In the genomic region with DNA sequence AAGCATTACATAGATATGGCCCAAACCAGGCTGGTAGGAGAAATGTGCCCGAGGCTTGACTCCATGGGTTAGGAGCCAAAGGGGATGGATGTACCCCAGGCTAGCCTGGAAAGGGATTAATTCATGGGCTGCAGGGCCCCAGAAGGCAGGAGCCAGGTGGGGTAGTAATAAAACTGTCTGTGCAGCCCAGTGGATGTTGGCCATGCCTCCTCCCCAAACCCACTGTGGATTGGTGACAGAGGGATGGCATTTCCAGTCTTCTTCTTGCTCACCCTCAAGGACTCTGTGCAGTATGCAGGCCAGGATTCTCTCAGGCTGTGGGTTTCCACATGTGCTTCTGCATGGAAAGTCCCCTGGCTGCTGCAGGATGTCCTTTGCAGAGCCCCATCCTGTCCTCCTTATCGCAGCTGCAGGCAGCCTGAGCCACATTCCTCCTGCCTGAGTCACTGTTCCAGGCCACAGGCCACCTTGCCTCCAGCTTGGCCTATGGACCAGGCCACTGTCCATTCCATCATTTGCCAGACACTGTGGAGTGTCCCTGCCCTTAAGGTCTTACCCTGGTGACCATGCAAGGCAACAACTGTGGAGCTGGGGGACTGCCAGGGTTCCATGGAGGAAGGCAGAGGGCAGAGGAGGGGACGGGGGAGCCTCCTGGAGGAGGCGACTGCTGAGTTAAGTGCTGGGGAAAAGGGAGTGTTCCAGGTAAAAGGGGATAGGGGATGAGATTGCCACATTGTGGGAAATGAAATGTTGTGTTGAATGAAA, we compare ENCODE assay signal across 9 cellular contexts. TPM values are rescaled to one million over a fixed set of nuclear protein-coding genes. Genes with fewer than 3 reads are reported as not detected.
DNase-seq lines count a peak whose midpoint lies in the region; ATAC-seq and TF ChIP-seq lines count a peak whose summit lies in the region.
"Had no signal": no experiment of that assay in that cellular context is flagged by ENCODE, and none has a peak within 500 bp of the region (broad histone marks: within the 10 kb centered on the region; RNA-seq: fewer than 3 reads in every experiment).

No MANE protein-coding gene starts in this region.

- no peaks in the 10 kb centered on the region for H3K9me3 Mint-ChIP-seq in mesothelial cell of epicardium

- TF ChIP-seq POLR2A in gastrocnemius medialis (IDR thresholded peaks at IDR 0.05), result no peak

- DNase-seq in NCI-H146 (lab: John Stamatoyannopoulos, UW) (peak; percentile 14), NCI-H146 treated with DMSO at 0.1 percent for 48 hours (lab: John Stamatoyannopoulos, UW; ENCODE audit: unreplicated experiment) (no peak), Panc1 (ENCODE audit: low read depth, low spot score) (peak; percentile 39), foreskin fibroblast (peak; percentile 62 to 77), gastrocnemius medialis (no peak), WERI-Rb-1 (no peak), mesothelial cell of epicardium (ENCODE audit: low spot score in 2 of 2, unreplicated experiment in 2 of 2) (no peak)

- intact Hi-C loops in Panc1 (cut with micrococcal nuclease; ENCODE audit: unreplicated experiment), result no loop called here
- intact Hi-C loops in gastrocnemius medialis (cut with DNase I; ENCODE audit: low total_unique reads), result no loop called here

- CTCF ChIA-PET in Panc1 (lab: Charles Lee), result no interaction called here

- H3K27me3 ChIP-seq in Panc1 (ENCODE audit: control insufficient read depth, insufficient read depth, low read length), result no peaks in the 10 kb centered on the region
- H3K27me3 ChIP-seq in gastrocnemius medialis, result no peaks in the 10 kb centered on the region
- H3K27me3 ChIP-seq in WERI-Rb-1 (ENCODE audit: insufficient read depth, low read depth, severe bottlenecking), result no peaks in the 10 kb centered on the region

- no peak overlapping the region for H3K4me3 Mint-ChIP-seq in mesothelial cell of epicardium

- H3K9me3 ChIP-seq in Panc1 (ENCODE audit: control insufficient read depth, insufficient read depth, low read depth, low read length), result no peaks in the 10 kb centered on the region
- no peaks in the 10 kb centered on the region for H3K9me3 ChIP-seq in gastrocnemius medialis
- no peaks in the 10 kb centered on the region for H3K9me3 ChIP-seq in WERI-Rb-1 (ENCODE audit: severe bottlenecking)

- no peak for TF ChIP-seq CTCF in Panc1 (IDR thresholded peaks at IDR 0.05)
- no peak for TF ChIP-seq CTCF in foreskin fibroblast (IDR thresholded peaks at IDR 0.05; ENCODE audit: low read depth, low read length)
- TF ChIP-seq CTCF in gastrocnemius medialis (IDR thresholded peaks at IDR 0.05 in 4 of 5, conservative IDR thresholded peaks at IDR 0.05 in 1 of 5), result no peak
- no peak for TF ChIP-seq CTCF in WERI-Rb-1 (IDR thresholded peaks at IDR 0.05; ENCODE audit: low read depth, low read length)
- TF ChIP-seq CTCF in mesothelial cell of epicardium (IDR thresholded peaks at IDR 0.05; ENCODE audit: unreplicated experiment), result no peak

- peaks cover 48% of the 10 kb centered on the region for H3K4me1 ChIP-seq in Panc1 (ENCODE audit: control insufficient read depth, insufficient read depth, low read length)
- H3K4me1 ChIP-seq in gastrocnemius medialis, result peaks cover 3 to 8% of the 10 kb centered on the region in 2 donors

- H3K27ac Mint-ChIP-seq in mesothelial cell of epicardium, result no peak overlapping the region

- H3K4me1 Mint-ChIP-seq in mesothelial cell of epicardium, result peaks cover 12% of the 10 kb centered on the region

- POLR2A ChIA-PET in Panc1 (lab: Charles Lee), result interaction anchor here (0.6 kb wide), 1 partner anchor 44 kb away, joined by 4 read pairs; no protein-coding TSS in a partner anchor

- H3K27ac ChIP-seq in Panc1 (ENCODE audit: low read length) (peak overlapping the region; percentile 95), gastrocnemius medialis (peak overlapping the region; percentile 5 to 60 (median 42)), WERI-Rb-1 (no peak overlapping the region)
- H3K27ac ChIP-seq: 22Rv1 had no signal

- no TSS peak for BruUV-seq in Panc1 (replicated peaks; lab: Mats Ljungman, UMichigan)

- peak; percentile 94 for ATAC-seq in Panc1
- peak; percentile 77 to 80 for ATAC-seq in gastrocnemius medialis
- no peak for ATAC-seq in GM21390 (IDR thresholded peaks at IDR 0.05; ENCODE audit: unreplicated experiment)

- H3K4me3 ChIP-seq in Panc1 (ENCODE audit: low read depth in 2 of 2, low read length in 2 of 2) (peak overlapping the region in 1 of 2 experiments; percentile 14; a peak in 1 of 4 replicates), foreskin fibroblast (ENCODE audit: low read depth in 1 of 2, low read length in 2 of 2) (no peak overlapping the region), gastrocnemius medialis (no peak overlapping the region), WERI-Rb-1 (ENCODE audit: low read depth, low read length) (no peak overlapping the region)

- in situ Hi-C loops in Panc1 (cut with HindIII; ENCODE audit: low pct_unique_long_range_greater_than_20kb, low sequenced_read_pairs) (no loop called here), gastrocnemius medialis (cut with MboI; ENCODE audit: low sequenced_read_pairs in 4 of 4) (no loop called here)

- no peaks in the 10 kb centered on the region for H3K36me3 ChIP-seq in Panc1 (ENCODE audit: control insufficient read depth, insufficient read depth, low read length)
- H3K36me3 ChIP-seq in gastrocnemius medialis, result no peaks in the 10 kb centered on the region
- no peaks in the 10 kb centered on the region for H3K36me3 ChIP-seq in WERI-Rb-1

- no peaks in the 10 kb centered on the region for H3K36me3 Mint-ChIP-seq in mesothelial cell of epicardium

- no peaks in the 10 kb centered on the region for H3K27me3 Mint-ChIP-seq in mesothelial cell of epicardium (ENCODE audit: low read depth)

RNA-seq across cellular contexts. Expression of a gene that starts 38.9 kb away (rescaled TPM):
- total RNA-seq in Panc1 (2021; ENCODE audit: unreplicated experiment) (25.8 TPM), gastrocnemius medialis (1 to 10 TPM; 5.3 to 6.4 (median 5.5) TPM), mesothelial cell of epicardium (29.2 to 33.2 TPM (median 30.0 TPM) in 3 replicates)
- polyA plus RNA-seq in Panc1 (2012; ENCODE audit: insufficient read length), result 24.1 TPM

Comparison
In these comparisons a context has a peak if more than half of its experiments do, and no peak if none do; other contexts are left out.
1. DNase-seq: peak in NCI-H146 (single experiment), Panc1 (single experiment) and foreskin fibroblast (2 of 2); none in NCI-H146 treated with DMSO at 0.1 percent for 48 hours (single experiment), gastrocnemius medialis (0 of 2), WERI-Rb-1 (single experiment) and mesothelial cell of epicardium (0 of 2).